Comparison of ENCODE assay signal across 15 cellular contexts in the genomic region with DNA sequence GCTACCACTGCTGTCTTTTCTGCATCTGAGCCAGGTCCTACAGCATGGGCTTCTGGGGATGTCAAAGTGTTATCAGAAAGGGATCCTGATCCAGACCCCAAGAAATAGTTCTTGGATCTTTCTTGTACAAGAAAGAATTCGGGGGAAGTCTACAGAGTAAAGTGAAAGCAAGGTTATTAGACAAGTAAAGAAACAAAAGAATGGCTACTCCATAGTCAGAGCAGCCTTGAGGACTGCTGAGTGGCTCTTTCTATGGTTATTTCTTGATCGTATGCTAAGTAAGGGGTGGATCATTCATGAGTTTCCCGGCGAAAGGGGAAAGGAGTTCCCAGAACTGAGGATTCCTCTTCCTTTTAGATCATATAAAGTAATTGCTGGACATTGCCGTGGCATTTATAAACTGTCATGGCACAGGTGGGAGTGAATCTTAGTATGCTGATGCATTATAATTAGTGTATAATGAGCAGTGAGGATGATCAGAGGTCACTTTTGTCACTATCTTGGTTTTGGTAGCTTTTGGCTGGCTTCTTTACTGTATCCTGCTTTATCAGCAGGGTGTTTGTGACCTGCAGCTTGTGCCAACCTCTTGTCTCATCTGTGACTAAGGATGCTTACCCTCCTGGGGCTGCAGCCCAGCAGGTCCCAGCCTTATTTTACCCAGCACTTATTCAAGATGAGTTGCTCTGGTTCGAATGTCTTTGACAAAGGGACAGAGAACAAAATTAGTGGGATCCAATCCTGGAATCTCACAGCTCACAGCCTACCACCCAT. TPM values are rescaled to one million over a fixed set of nuclear protein-coding genes. Genes with fewer than 3 reads are reported as not detected.
A peak's percentile ranks its signal among the peaks of the same experiment; 100 is the strongest.
DNase-seq lines count a peak whose midpoint lies in the region; ATAC-seq and TF ChIP-seq lines count a peak whose summit lies in the region.
"Had no signal": no experiment of that assay in that cellular context is flagged by ENCODE, and none has a peak within 500 bp of the region (broad histone marks: within the 10 kb centered on the region; RNA-seq: fewer than 3 reads in every experiment).

No MANE protein-coding gene starts in this region.

- no peaks in the 10 kb centered on the region for H3K9me2 ChIP-seq in GM23338 (ENCODE audit: insufficient read depth)

- H3K4me3 ChIP-seq in GM23338 (no peak overlapping the region), neural progenitor cell (no peak overlapping the region)
- H3K4me3 ChIP-seq: hepatocyte had no signal

- no peak overlapping the region for H3K27ac Mint-ChIP-seq in activated CD4-positive, alpha-beta memory T cell treated with anti-CD3 and anti-CD28 coated beads, Interleukin-2, amount 10 ng/mL, durations not matched to agents 7 days and 5 days
- no peak overlapping the region for H3K27ac Mint-ChIP-seq in activated CD4-positive, alpha-beta memory T cell treated with anti-CD3 and anti-CD28 coated beads for 36 hours
- H3K27ac Mint-ChIP-seq in GM23338: no peak overlapping the region
- H3K27ac Mint-ChIP-seq in activated T-helper 17 cell treated with anti-CD3 and anti-CD28 coated beads, Interleukin-2, amount 50 U/mL, for 72 hours: peak overlapping the region; percentile 46
- H3K27ac Mint-ChIP-seq in neural progenitor cell: peak overlapping the region; percentile 40
- H3K27ac Mint-ChIP-seq: activated CD4-positive, alpha-beta T cell treated with anti-CD3 and anti-CD28 coated beads for 36 hours; progenitor cell of endocrine pancreas had no signal

- H3K27me3 ChIP-seq in GM23338 (ENCODE audit: insufficient read depth): no peaks in the 10 kb centered on the region
- no peaks in the 10 kb centered on the region for H3K27me3 ChIP-seq in neural progenitor cell
- H3K27me3 ChIP-seq: hepatocyte had no signal

- H3F3A ChIP-seq in GM23338 (replicated peaks; ENCODE audit: low read depth) (no peaks in the 10 kb centered on the region), neural progenitor cell (ENCODE audit: low read depth) (peaks cover 16% of the 10 kb centered on the region)

- H4K20me1 ChIP-seq in GM23338 (replicated peaks; ENCODE audit: insufficient read depth): no peaks in the 10 kb centered on the region
- H4K20me1 ChIP-seq in neural progenitor cell (ENCODE audit: low read depth): no peaks in the 10 kb centered on the region

- H3K79me2 ChIP-seq in GM23338 (replicated peaks; ENCODE audit: insufficient read depth): no peaks in the 10 kb centered on the region
- H3K79me2 ChIP-seq in neural progenitor cell (ENCODE audit: low read depth): no peaks in the 10 kb centered on the region
- H3K79me2 ChIP-seq: hepatocyte had no signal

- H2AFZ ChIP-seq in GM23338 (peak overlapping the region; percentile 23; the same call in 1 of the 2 replicates), neural progenitor cell (replicated peaks) (peak overlapping the region; percentile 96)
- H2AFZ ChIP-seq: hepatocyte had no signal

- H3K9me3 Mint-ChIP-seq in activated CD4-positive, alpha-beta memory T cell treated with anti-CD3 and anti-CD28 coated beads, Interleukin-2, amount 10 ng/mL, durations not matched to agents 7 days and 5 days: peaks cover 15% of the 10 kb centered on the region
- peaks cover 13% of the 10 kb centered on the region for H3K9me3 Mint-ChIP-seq in activated CD4-positive, alpha-beta memory T cell treated with anti-CD3 and anti-CD28 coated beads for 36 hours
- peaks cover 9% of the 10 kb centered on the region; the same call in 2 of the 3 replicates for H3K9me3 Mint-ChIP-seq in GM23338
- no peaks in the 10 kb centered on the region for H3K9me3 Mint-ChIP-seq in activated T-helper 17 cell treated with anti-CD3 and anti-CD28 coated beads, Interleukin-2, amount 50 U/mL, for 72 hours
- H3K9me3 Mint-ChIP-seq in neural progenitor cell: peaks cover 34% of the 10 kb centered on the region

- CTCF ChIA-PET in activated CD4-positive, alpha-beta memory T cell treated with anti-CD3 and anti-CD28 coated beads, Interleukin-2, amount 10 ng/mL, durations not matched to agents 7 days and 5 days (lab: Charles Lee): interaction anchor here (1.3 kb wide), 1 partner anchor 560 kb away, joined by 3 read pairs; no protein-coding TSS in a partner anchor
- CTCF ChIA-PET in activated CD4-positive, alpha-beta memory T cell treated with anti-CD3 and anti-CD28 coated beads for 36 hours (lab: Charles Lee): interaction anchor here (1.5 kb wide), 1 partner anchor 37 kb away, joined by 5 read pairs; no protein-coding TSS in a partner anchor

- POLR2A ChIA-PET in activated CD4-positive, alpha-beta memory T cell treated with anti-CD3 and anti-CD28 coated beads, Interleukin-2, amount 10 ng/mL, durations not matched to agents 7 days and 5 days (lab: Charles Lee): no interaction called here
- POLR2A ChIA-PET in activated CD4-positive, alpha-beta memory T cell treated with anti-CD3 and anti-CD28 coated beads for 36 hours (lab: Charles Lee): interaction anchor here (1.4 kb wide), 1 partner anchor 10 kb away, joined by 4 read pairs; no protein-coding TSS in a partner anchor

- H3K4me2 ChIP-seq in GM23338: no peak overlapping the region
- peak overlapping the region; percentile 47 for H3K4me2 ChIP-seq in neural progenitor cell
- H3K4me2 ChIP-seq: hepatocyte had no signal

- no peak overlapping the region for H3K9ac ChIP-seq in neural progenitor cell

- DNase-seq in activated CD4-positive, alpha-beta memory T cell treated with anti-CD3 and anti-CD28 coated beads, Interleukin-2, amount 10 ng/mL, durations not matched to agents 7 days and 5 days: no peak
- no peak for DNase-seq in activated CD4-positive, alpha-beta memory T cell treated with anti-CD3 and anti-CD28 coated beads for 36 hours
- DNase-seq in GM23338 (ENCODE audit: low spot score) (no peak), neural progenitor cell (ENCODE audit: low spot score) (no peak), NCI-H1436 (lab: John Stamatoyannopoulos, UW) (no peak), cerebellar cortex (ENCODE audit: low spot score) (no peak)
- DNase-seq: activated effector memory CD4-positive, alpha-beta T cell treated with Interleukin-2 at 50 U/mL for 16 hours; COR-L47; NCI-H526 had no signal

- TF ChIP-seq CTCF in GM23338 (conservative IDR thresholded peaks at IDR 0.05; ENCODE audit: low read depth in 2 of 2) (no peak), neural progenitor cell (IDR thresholded peaks at IDR 0.05) (no peak)

- peaks cover 2% of the 10 kb centered on the region for H3K4me1 Mint-ChIP-seq in activated CD4-positive, alpha-beta memory T cell treated with anti-CD3 and anti-CD28 coated beads, Interleukin-2, amount 10 ng/mL, durations not matched to agents 7 days and 5 days
- peaks cover 13% of the 10 kb centered on the region for H3K4me1 Mint-ChIP-seq in activated CD4-positive, alpha-beta memory T cell treated with anti-CD3 and anti-CD28 coated beads for 36 hours (ENCODE audit: low read depth)
- H3K4me1 Mint-ChIP-seq in GM23338: peaks cover 8% of the 10 kb centered on the region; the same call in 2 of the 3 replicates
- peaks cover 14% of the 10 kb centered on the region for H3K4me1 Mint-ChIP-seq in activated T-helper 17 cell treated with anti-CD3 and anti-CD28 coated beads, Interleukin-2, amount 50 U/mL, for 72 hours
- peaks cover 36% of the 10 kb centered on the region for H3K4me1 Mint-ChIP-seq in neural progenitor cell

- intact Hi-C loops in activated CD4-positive, alpha-beta memory T cell treated with anti-CD3 and anti-CD28 coated beads for 36 hours (cut with micrococcal nuclease): no loop called here

- peaks cover 5% of the 10 kb centered on the region for H3K27me3 Mint-ChIP-seq in activated CD4-positive, alpha-beta memory T cell treated with anti-CD3 and anti-CD28 coated beads, Interleukin-2, amount 10 ng/mL, durations not matched to agents 7 days and 5 days
- peaks cover 2% of the 10 kb centered on the region for H3K27me3 Mint-ChIP-seq in activated CD4-positive, alpha-beta memory T cell treated with anti-CD3 and anti-CD28 coated beads for 36 hours
- H3K27me3 Mint-ChIP-seq in GM23338 (ENCODE audit: insufficient read depth, low read depth, poor library complexity): no peaks in the 10 kb centered on the region
- peaks cover 3% of the 10 kb centered on the region for H3K27me3 Mint-ChIP-seq in activated T-helper 17 cell treated with anti-CD3 and anti-CD28 coated beads, Interleukin-2, amount 50 U/mL, for 72 hours
- peaks cover 22% of the 10 kb centered on the region for H3K27me3 Mint-ChIP-seq in neural progenitor cell (ENCODE audit: insufficient read depth, low read depth)
- H3K27me3 Mint-ChIP-seq: activated CD4-positive, alpha-beta T cell treated with anti-CD3 and anti-CD28 coated beads for 36 hours had no signal

- no peaks in the 10 kb centered on the region for H3K36me3 ChIP-seq in GM23338 (ENCODE audit: insufficient read depth)
- no peaks in the 10 kb centered on the region for H3K36me3 ChIP-seq in neural progenitor cell

- peak overlapping the region; percentile 8 for H3K4me3 Mint-ChIP-seq in activated CD4-positive, alpha-beta memory T cell treated with anti-CD3 and anti-CD28 coated beads, Interleukin-2, amount 10 ng/mL, durations not matched to agents 7 days and 5 days
- H3K4me3 Mint-ChIP-seq in activated CD4-positive, alpha-beta memory T cell treated with anti-CD3 and anti-CD28 coated beads for 36 hours: no peak overlapping the region
- H3K4me3 Mint-ChIP-seq in GM23338: no peak overlapping the region
- peak overlapping the region; percentile 49 for H3K4me3 Mint-ChIP-seq in activated T-helper 17 cell treated with anti-CD3 and anti-CD28 coated beads, Interleukin-2, amount 50 U/mL, for 72 hours
- no peak overlapping the region for H3K4me3 Mint-ChIP-seq in neural progenitor cell
- H3K4me3 Mint-ChIP-seq: activated CD4-positive, alpha-beta T cell treated with anti-CD3 and anti-CD28 coated beads for 36 hours had no signal

- H3K4me1 ChIP-seq in GM23338 (ENCODE audit: insufficient read depth) (no peaks in the 10 kb centered on the region), neural progenitor cell (peaks cover 26% of the 10 kb centered on the region)

- no peaks in the 10 kb centered on the region for H3K36me3 Mint-ChIP-seq in activated CD4-positive, alpha-beta memory T cell treated with anti-CD3 and anti-CD28 coated beads, Interleukin-2, amount 10 ng/mL, durations not matched to agents 7 days and 5 days (ENCODE audit: low read depth)
- no peaks in the 10 kb centered on the region for H3K36me3 Mint-ChIP-seq in activated CD4-positive, alpha-beta memory T cell treated with anti-CD3 and anti-CD28 coated beads for 36 hours
- H3K36me3 Mint-ChIP-seq in GM23338 (ENCODE audit: low read depth) (no peaks in the 10 kb centered on the region), neural progenitor cell (peaks cover 2% of the 10 kb centered on the region)
- no peaks in the 10 kb centered on the region for H3K36me3 Mint-ChIP-seq in activated T-helper 17 cell treated with anti-CD3 and anti-CD28 coated beads, Interleukin-2, amount 50 U/mL, for 72 hours (ENCODE audit: low read depth)

- H3K9me3 ChIP-seq in neural progenitor cell (ENCODE audit: low read depth): no peaks in the 10 kb centered on the region

- no peak overlapping the region for H3K27ac ChIP-seq in GM23338 (ENCODE audit: low read depth)
- no peak overlapping the region for H3K27ac ChIP-seq in neural progenitor cell
- H3K27ac ChIP-seq: hepatocyte, HL-60 had no signal

- no peak for ATAC-seq in GM23338
- ATAC-seq in activated T-helper 17 cell treated with anti-CD3 and anti-CD28 coated beads, Interleukin-2, amount 50 U/mL, for 72 hours (replicated peaks): no peak
- no peak for ATAC-seq in GM19463 (IDR thresholded peaks at IDR 0.05; ENCODE audit: unreplicated experiment)

RNA-seq across cellular contexts. Expression of a gene that starts 41.1 kb away (rescaled TPM):
- 1 to 10 TPM; 4.1 to 4.8 TPM for total RNA-seq in activated CD4-positive, alpha-beta memory T cell treated with anti-CD3 and anti-CD28 coated beads, Interleukin-2, amount 10 ng/mL, durations not matched to agents 7 days and 5 days
- total RNA-seq in activated CD4-positive, alpha-beta memory T cell treated with anti-CD3 and anti-CD28 coated beads for 36 hours: 1 to 10 TPM; 2.5 to 2.7 TPM
- 0.74 and 2.9 TPM in 2 replicates for total RNA-seq in GM23338 (2014; rRNA removed; shearing (Covaris generic))
- polyA plus RNA-seq in GM23338 (2016; fragmentation: Nextera tagmentation; extraction: Ambion mirVana): 1.8 and 2.0 TPM in 2 replicates
- total RNA-seq in activated T-helper 17 cell treated with anti-CD3 and anti-CD28 coated beads, Interleukin-2, amount 50 U/mL, for 72 hours: 1 to 10 TPM; 2.4 to 4.9 TPM
- total RNA-seq in neural progenitor cell (ENCODE audit: low replicate concordance): 1.1 and 1.4 TPM in 2 replicates

Comparison
In these comparisons a context has a peak if more than half of its experiments do, and no peak if none do; other contexts are left out.
1. H3K4me3 Mint-ChIP-seq: peak in activated CD4-positive, alpha-beta memory T cell treated with anti-CD3 and anti-CD28 coated beads, Interleukin-2, amount 10 ng/mL, durations not matched to agents 7 days and 5 days (single experiment) and activated T-helper 17 cell treated with anti-CD3 and anti-CD28 coated beads, Interleukin-2, amount 50 U/mL, for 72 hours (single experiment); none in activated CD4-positive, alpha-beta memory T cell treated with anti-CD3 and anti-CD28 coated beads for 36 hours (single experiment), GM23338 (single experiment) and neural progenitor cell (single experiment).
2. H3K27ac Mint-ChIP-seq: peak in activated T-helper 17 cell treated with anti-CD3 and anti-CD28 coated beads, Interleukin-2, amount 50 U/mL, for 72 hours (single experiment) and neural progenitor cell (single experiment); none in activated CD4-positive, alpha-beta memory T cell treated with anti-CD3 and anti-CD28 coated beads, Interleukin-2, amount 10 ng/mL, durations not matched to agents 7 days and 5 days (single experiment), activated CD4-positive, alpha-beta memory T cell treated with anti-CD3 and anti-CD28 coated beads for 36 hours (single experiment) and GM23338 (single experiment).